ENCODE assay signal across 23 cellular contexts in the genomic region with DNA sequence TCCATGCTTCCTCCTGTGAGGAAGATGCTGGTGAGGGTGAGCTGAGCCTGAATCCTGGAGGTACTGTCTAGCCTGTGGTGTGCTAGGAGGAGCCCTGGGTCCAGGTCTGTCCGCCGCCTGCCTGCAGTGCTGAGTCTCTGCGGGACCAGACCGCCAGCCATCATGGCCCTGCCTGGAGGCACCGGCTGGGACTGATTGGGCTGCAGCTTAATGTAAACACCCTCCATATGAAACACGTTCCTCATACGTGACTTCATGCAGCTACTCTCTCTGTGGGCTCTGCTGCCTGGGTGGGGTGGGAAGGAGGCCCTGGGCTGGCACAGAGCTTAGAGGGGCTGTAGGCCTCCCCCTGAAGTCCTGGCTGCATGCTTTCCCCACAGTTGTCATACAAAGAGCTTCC.
"Had no signal": no experiment of that assay in that cellular context is flagged by ENCODE, and none has a peak within 500 bp of the region (broad histone marks: within the 10 kb centered on the region; RNA-seq: fewer than 3 reads in every experiment).

No MANE protein-coding gene starts in this region.

- ATAC-seq: activated CD4-positive, CD25-positive, alpha-beta regulatory T cell treated with anti-CD3 and anti-CD28 coated beads, Interleukin-2, amount 50 U/mL, for 24 hours; activated CD8-positive, alpha-beta memory T cell treated with anti-CD3 and anti-CD28 coated beads, Interleukin-2, amount 10 ng/mL, durations not matched to agents 7 days and 5 days; PC-3 had no signal

- H3K27ac Mint-ChIP-seq: activated CD8-positive, alpha-beta memory T cell treated with anti-CD3 and anti-CD28 coated beads, Interleukin-2, amount 10 ng/mL, durations not matched to agents 7 days and 5 days; activated naive CD8-positive, alpha-beta T cell; activated T-cell treated with anti-CD3 and anti-CD28 coated beads, Interleukin-2, amount 50 U/mL, for 24 hours; activated T-helper 1 cell treated with anti-CD3 and anti-CD28 coated beads, Interleukin-12 subunit alpha, Interleukin-12 subunit beta, Interleukin-2, Interleukin-4 antibody, amounts not matched to agents 30 ng/mL and 10 ng/mL and 1 ng/mL, durations not matched to agents 14 hours and 24 hours and 36 hours; T-helper 1 cell treated with Interleukin-12 subunit alpha and Interleukin-12 subunit beta and Interleukin-4 antibody, amounts not matched to agents 30 μg/mL and 1 μg/mL, for 36 hours had no signal

- H3K9me3 Mint-ChIP-seq: activated T-cell treated with anti-CD3 and anti-CD28 coated beads, Interleukin-2, amount 50 U/mL, for 24 hours; activated T-helper 1 cell treated with anti-CD3 and anti-CD28 coated beads, Interleukin-12 subunit alpha, Interleukin-12 subunit beta, Interleukin-2, Interleukin-4 antibody, amounts not matched to agents 30 ng/mL and 10 ng/mL and 1 ng/mL, durations not matched to agents 14 hours and 24 hours and 36 hours; T-helper 1 cell treated with Interleukin-12 subunit alpha and Interleukin-12 subunit beta and Interleukin-4 antibody, amounts not matched to agents 30 μg/mL and 1 μg/mL, for 36 hours had no signal

- H3K4me3 Mint-ChIP-seq: activated CD8-positive, alpha-beta memory T cell treated with anti-CD3 and anti-CD28 coated beads, Interleukin-2, amount 10 ng/mL, durations not matched to agents 7 days and 5 days; activated naive CD8-positive, alpha-beta T cell; activated T-cell treated with anti-CD3 and anti-CD28 coated beads, Interleukin-2, amount 50 U/mL, for 24 hours; activated T-helper 1 cell treated with anti-CD3 and anti-CD28 coated beads, Interleukin-12 subunit alpha, Interleukin-12 subunit beta, Interleukin-2, Interleukin-4 antibody, amounts not matched to agents 30 ng/mL and 10 ng/mL and 1 ng/mL, durations not matched to agents 14 hours and 24 hours and 36 hours; T-helper 1 cell treated with Interleukin-12 subunit alpha and Interleukin-12 subunit beta and Interleukin-4 antibody, amounts not matched to agents 30 μg/mL and 1 μg/mL, for 36 hours had no signal

- H3K4me3 ChIP-seq: adrenal gland, breast epithelium had no signal

- H3K4me1 ChIP-seq: adrenal gland, breast epithelium had no signal

- H3K4me1 Mint-ChIP-seq: activated CD8-positive, alpha-beta memory T cell treated with anti-CD3 and anti-CD28 coated beads, Interleukin-2, amount 10 ng/mL, durations not matched to agents 7 days and 5 days had no signal

- H3K9me3 ChIP-seq: adrenal gland, breast epithelium had no signal

- H3K36me3 ChIP-seq: adrenal gland, breast epithelium had no signal

- H3K27me3 ChIP-seq: adrenal gland, breast epithelium had no signal

- H3K27ac ChIP-seq: adrenal gland, breast epithelium had no signal

- H3K27me3 Mint-ChIP-seq: activated CD8-positive, alpha-beta memory T cell treated with anti-CD3 and anti-CD28 coated beads, Interleukin-2, amount 10 ng/mL, durations not matched to agents 7 days and 5 days; activated naive CD8-positive, alpha-beta T cell; activated T-cell treated with anti-CD3 and anti-CD28 coated beads, Interleukin-2, amount 50 U/mL, for 24 hours had no signal

- H3K36me3 Mint-ChIP-seq: activated CD8-positive, alpha-beta memory T cell treated with anti-CD3 and anti-CD28 coated beads, Interleukin-2, amount 10 ng/mL, durations not matched to agents 7 days and 5 days had no signal

- DNase-seq: activated CD4-positive, alpha-beta T cell treated with anti-CD3 and anti-CD28 coated beads for 48 hours; activated CD4-positive, alpha-beta T cell treated with anti-CD3 and anti-CD28 coated beads, Interleukin-2, amount 50 U/mL, for 4 hours; activated CD8-positive, alpha-beta memory T cell treated with anti-CD3 and anti-CD28 coated beads, Interleukin-2, amount 10 ng/mL, durations not matched to agents 7 days and 5 days; activated effector memory CD4-positive, alpha-beta T cell treated with Interleukin-2 at 50 U/mL for 16 hours; activated naive CD4-positive, alpha-beta T cell; activated T-cell treated with anti-CD3 and anti-CD28 coated beads, Interleukin-2, amount 50 U/mL, for 24 hours; adrenal gland; anterior cingulate cortex; caudate nucleus; Karpas-422; NCI-H1105 treated with DMSO at 0.1 percent for 48 hours; NCI-H146; NCI-H187 treated with DMSO at 0.1 percent for 48 hours; NCI-H2081 treated with DMSO at 0.1 percent for 48 hours; NCI-H446; NCI-H524; PC-3; SHP77 treated with DMSO at 0.1 percent for 48 hours had no signal
